Comparison of ENCODE assay signal across 7 cellular contexts in the genomic region with DNA sequence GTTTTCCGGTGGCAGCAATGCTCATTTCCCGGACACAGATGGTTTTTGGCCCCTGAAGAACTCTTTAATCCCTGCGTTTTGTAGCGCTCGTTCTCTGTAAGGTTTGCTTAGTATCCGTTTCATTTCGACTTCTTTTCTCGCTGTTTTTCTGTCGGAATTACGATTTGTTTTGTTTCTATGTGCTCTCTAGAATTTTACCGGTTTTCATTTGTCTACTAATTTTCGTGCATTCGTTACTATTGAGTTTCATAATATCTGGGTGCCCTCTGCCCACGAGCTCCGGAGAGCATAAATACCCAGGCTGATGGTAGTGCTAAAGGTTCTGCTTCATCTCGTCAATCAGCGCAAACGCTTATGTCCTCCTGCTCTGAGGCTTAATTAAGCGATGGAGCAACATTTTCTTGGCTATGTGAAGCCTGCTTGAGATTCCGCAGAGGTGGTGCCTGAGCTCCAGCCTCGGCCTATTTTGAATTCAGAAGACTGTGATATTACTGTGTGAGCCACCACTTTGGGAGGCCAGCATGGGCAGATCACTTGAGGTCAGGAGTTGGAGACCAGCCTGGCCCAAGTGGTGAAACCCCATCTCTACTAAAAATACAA. TPM values are rescaled to one million over a fixed set of nuclear protein-coding genes. Genes with fewer than 3 reads are reported as not detected.
DNase-seq lines count a peak whose midpoint lies in the region; ATAC-seq and TF ChIP-seq lines count a peak whose summit lies in the region.

No MANE protein-coding gene starts in this region.

- peak overlapping the region; percentile 77 for H3K4me3 ChIP-seq in fibroblast of villous mesenchyme (ENCODE audit: low read depth, low read length)

- CTCF ChIA-PET in activated B cell treated with CpG ODN at 0.5 μM for 24 hours (lab: Charles Lee): interaction anchor here (1.4 to 6.5 kb wide), 6 partner anchors 13 to 86 kb away, joined by 4 to 86 read pairs (median 54); no protein-coding TSS in a partner anchor
- CTCF ChIA-PET in GM10248 (lab: Yijun Ruan, JAX): interaction anchor here (0.8 to 7.7 kb wide), 12 partner anchors 13 to 112 kb away, joined by 3 to 99 read pairs (median 4); no protein-coding TSS in a partner anchor

- H3K27ac Mint-ChIP-seq in HFFc6 (peak overlapping the region; percentile 100), activated B cell treated with CpG ODN at 0.5 μM for 24 hours (peak overlapping the region; percentile 100)
- peak overlapping the region; percentile 100 for H3K27ac Mint-ChIP-seq in stimulated activated naive CD8-positive, alpha-beta T cell treated with anti-CD3 and anti-CD28 coated beads, Interleukin-15, amount 100 ng/mL, for 72 hours

- H3K9me3 Mint-ChIP-seq in HFFc6 (peaks cover 23% of the 10 kb centered on the region), activated B cell treated with CpG ODN at 0.5 μM for 24 hours (no peaks in the 10 kb centered on the region)
- no peaks in the 10 kb centered on the region for H3K9me3 Mint-ChIP-seq in stimulated activated naive CD8-positive, alpha-beta T cell treated with anti-CD3 and anti-CD28 coated beads, Interleukin-15, amount 100 ng/mL, for 72 hours

- H3K36me3 Mint-ChIP-seq in HFFc6 (ENCODE audit: low read depth) (peaks cover 29% of the 10 kb centered on the region), activated B cell treated with CpG ODN at 0.5 μM for 24 hours (ENCODE audit: low read depth) (peaks cover 32% of the 10 kb centered on the region)

- TF ChIP-seq CTCF in HFFc6 (IDR thresholded peaks at IDR 0.05) (peak; percentile 59), activated B cell treated with CpG ODN at 0.5 μM for 24 hours (IDR thresholded peaks at IDR 0.05) (no peak), fibroblast of villous mesenchyme (IDR thresholded peaks at IDR 0.05; ENCODE audit: insufficient read depth, low read depth, low read length) (no peak), GM10248 (IDR thresholded peaks at IDR 0.05; ENCODE audit: control extremely low read depth, extremely low read depth, low read depth, missing control alignments) (no peak), GM10266 (IDR thresholded peaks at IDR 0.05; ENCODE audit: control insufficient read depth, insufficient read depth, low read depth, missing control alignments) (no peak)

- POLR2A ChIA-PET in activated B cell treated with CpG ODN at 0.5 μM for 24 hours (lab: Charles Lee) (interaction anchor here (0.5 to 10.8 kb wide), 11 partner anchors 8 to 488 kb away, joined by 3 to 400 read pairs (median 11); partner anchors contain the start of genes ANXA2R and TMEM267), GM10248 (lab: Yijun Ruan, JAX) (interaction anchor here (1.2 kb wide), 1 partner anchor 22 kb away, joined by 3 read pairs; no protein-coding TSS in a partner anchor)

- H3K27me3 Mint-ChIP-seq in HFFc6 (ENCODE audit: insufficient read depth) (peaks cover 4% of the 10 kb centered on the region), activated B cell treated with CpG ODN at 0.5 μM for 24 hours (peaks cover 8% of the 10 kb centered on the region)
- H3K27me3 Mint-ChIP-seq in stimulated activated naive CD8-positive, alpha-beta T cell treated with anti-CD3 and anti-CD28 coated beads, Interleukin-15, amount 100 ng/mL, for 72 hours: peaks cover 6% of the 10 kb centered on the region

- ATAC-seq in activated B cell treated with CpG ODN at 0.5 μM for 24 hours (ENCODE audit: low read depth): no peak
- ATAC-seq in stimulated activated naive CD8-positive, alpha-beta T cell treated with anti-CD3 and anti-CD28 coated beads, Interleukin-15, amount 100 ng/mL, for 72 hours: no peak

- H3K4me3 Mint-ChIP-seq in HFFc6 (peak overlapping the region; percentile 98), activated B cell treated with CpG ODN at 0.5 μM for 24 hours (peak overlapping the region; percentile 99)
- peak overlapping the region; percentile 100 for H3K4me3 Mint-ChIP-seq in stimulated activated naive CD8-positive, alpha-beta T cell treated with anti-CD3 and anti-CD28 coated beads, Interleukin-15, amount 100 ng/mL, for 72 hours

- intact Hi-C loops in activated B cell treated with CpG ODN at 0.5 μM for 24 hours (cut with micrococcal nuclease): loop anchor here (1.0 kb wide), 4 partner anchors 13 to 110 kb away; partner anchors contain the start of gene ANXA2R

- DNase-seq in HFFc6 (no peak), activated B cell treated with CpG ODN at 0.5 μM for 24 hours (no peak), fibroblast of villous mesenchyme (ENCODE audit: low read depth) (peak; percentile 52), NCI-H2196 (lab: John Stamatoyannopoulos, UW; ENCODE audit: unreplicated experiment) (no peak), GM10248 (ENCODE audit: extremely low spot score) (no peak), GM10266 (ENCODE audit: extremely low spot score) (no peak)
- DNase-seq in stimulated activated naive CD8-positive, alpha-beta T cell treated with anti-CD3 and anti-CD28 coated beads, Interleukin-15, amount 100 ng/mL, for 72 hours: no peak

- H3K4me1 Mint-ChIP-seq in HFFc6 (ENCODE audit: low read depth) (peaks cover 64% of the 10 kb centered on the region), activated B cell treated with CpG ODN at 0.5 μM for 24 hours (peaks cover 34% of the 10 kb centered on the region)
- peaks cover 19% of the 10 kb centered on the region for H3K4me1 Mint-ChIP-seq in stimulated activated naive CD8-positive, alpha-beta T cell treated with anti-CD3 and anti-CD28 coated beads, Interleukin-15, amount 100 ng/mL, for 72 hours

RNA-seq across cellular contexts. Expression of gene ANXA2R, which starts 44.9 kb away (rescaled TPM):
- total RNA-seq in HFFc6 (2021; fragmentation: NEBNext Ultra II Directional; extraction: Animal tissue kit (Norgen Biotek cat#: 25700)): 1 to 10 TPM in 3 of 6 experiments, under 1 TPM in 3; 0.85 to 1.5 (median 1.1) TPM
- total RNA-seq in activated B cell treated with CpG ODN at 0.5 μM for 24 hours (6.7 and 7.9 TPM in 2 replicates), fibroblast of villous mesenchyme (2.9 and 3.9 TPM in 2 replicates)
